1 cellular context compared by ENCODE assay signal in the genomic region with DNA sequence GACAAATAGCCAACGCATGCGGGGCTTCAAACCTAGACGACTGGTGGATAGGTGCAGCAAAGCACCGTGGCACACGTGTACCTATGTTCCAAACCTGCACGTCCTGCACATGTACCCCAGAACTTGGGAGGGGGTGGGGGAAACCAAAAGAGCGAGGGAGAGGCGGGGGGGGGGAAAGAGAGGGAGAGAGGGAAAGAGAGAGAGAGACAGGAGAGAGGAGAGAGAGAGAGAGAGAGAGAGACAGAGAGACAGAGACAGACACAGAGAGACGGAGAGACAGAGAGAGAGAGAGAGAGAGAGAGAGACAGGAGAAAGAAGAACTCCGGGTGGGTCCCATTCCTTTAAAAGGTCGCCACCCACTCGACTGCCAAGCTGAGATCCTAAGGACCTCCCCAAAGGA.
TF ChIP-seq lines count a peak whose summit lies in the region.

No MANE protein-coding gene starts in this region.

TF ChIP-seq in GM12878, 131 proteins besides CTCF, POLR2A, EP300 and RAD21:
- TF ChIP-seq ZBED1 (IDR thresholded peaks at IDR 0.05; ENCODE audit: borderline replicate concordance) = peak; percentile 39; the same call in 1 of the 2 replicates
- TF ChIP-seq CBFB (IDR thresholded peaks at IDR 0.05; ENCODE audit: low read depth) = peak; percentile 60; the same call in 1 of the 2 replicates
